Comparison of ENCODE assay signal across 8 cellular contexts in genomic region chr4:78057600-78058560, GRCh38. TPM values are rescaled to one million over a fixed set of nuclear protein-coding genes. Genes with fewer than 3 reads are reported as not detected.
A peak's percentile ranks its signal among the peaks of the same experiment; 100 is the strongest.
DNase-seq lines count a peak whose midpoint lies in the region; ATAC-seq and TF ChIP-seq lines count a peak whose summit lies in the region.

No MANE protein-coding gene starts in this region.

- intact Hi-C loops in posterior cingulate gyrus (cut with DNase I), result loop anchor here (2.0 kb wide), 1 partner anchor 459 kb away; no protein-coding TSS in a partner anchor

- H3K4me1 ChIP-seq in BE2C, result peaks cover 5% of the 10 kb centered on the region; the same call in 1 of the 2 replicates
- H3K4me1 ChIP-seq in right atrium auricular region, result peaks cover 0 to 35% of the 10 kb centered on the region in 2 donors

- TF ChIP-seq CTCF in BE2C (IDR thresholded peaks at IDR 0.05; ENCODE audit: low read depth, low read length) (no peak), right atrium auricular region (IDR thresholded peaks at IDR 0.05) (no peak)

- H3K9me3 ChIP-seq in BE2C (no peaks in the 10 kb centered on the region), right atrium auricular region (no peaks in the 10 kb centered on the region)

- peak; percentile 31 for ATAC-seq in GM19023 (IDR thresholded peaks at IDR 0.05; ENCODE audit: unreplicated experiment)
- no peak for ATAC-seq in HG02970 (IDR thresholded peaks at IDR 0.05; ENCODE audit: low FRiP score, unreplicated experiment)

- H3K27ac ChIP-seq in right atrium auricular region, result peak overlapping the region; percentile 83 to 94

- no peaks in the 10 kb centered on the region for H3K27me3 ChIP-seq in BE2C
- no peaks in the 10 kb centered on the region for H3K27me3 ChIP-seq in right atrium auricular region

- peak; percentile 56 for DNase-seq in BE2C
- DNase-seq in NCI-H510A treated with DMSO at 0.1 percent for 48 hours (lab: John Stamatoyannopoulos, UW), result peak; percentile 73
- peak in 30 of 56 donors; percentile 2 to 57 (median 24) for DNase-seq in amygdala (lab: John Stamatoyannopoulos, UW)
- peak; percentile 66 for DNase-seq in right atrium auricular region (ENCODE audit: low spot score)
- peak; percentile 23 to 92 (median 60) for DNase-seq in posterior cingulate gyrus
- no peak for DNase-seq in activated CD4-positive, CD25-positive, alpha-beta regulatory T cell treated with anti-CD3 and anti-CD28 coated beads, Interleukin-2, amount 50 U/mL, for 72 hours

- H3K36me3 ChIP-seq in BE2C, result no peaks in the 10 kb centered on the region
- H3K36me3 ChIP-seq in right atrium auricular region, result no peaks in the 10 kb centered on the region

- H3K4me3 ChIP-seq in BE2C (ENCODE audit: low read depth, low read length), result peak overlapping the region; percentile 97
- H3K4me3 ChIP-seq in right atrium auricular region, result peak overlapping the region; percentile 60 to 66

RNA-seq across cellular contexts. Expression of gene FRAS1, which starts 0.8 kb away (rescaled TPM):
- polyA plus RNA-seq in BE2C (2012; ENCODE audit: insufficient read depth, insufficient read length, low read depth), result 9.0 TPM
- total RNA-seq in right atrium auricular region, result 10 to 100 TPM in 1 of 2 donors, 1 to 10 TPM in 1; 5.8 to 12.9 TPM
